1 cellular context compared by ENCODE assay signal in the genomic region with DNA sequence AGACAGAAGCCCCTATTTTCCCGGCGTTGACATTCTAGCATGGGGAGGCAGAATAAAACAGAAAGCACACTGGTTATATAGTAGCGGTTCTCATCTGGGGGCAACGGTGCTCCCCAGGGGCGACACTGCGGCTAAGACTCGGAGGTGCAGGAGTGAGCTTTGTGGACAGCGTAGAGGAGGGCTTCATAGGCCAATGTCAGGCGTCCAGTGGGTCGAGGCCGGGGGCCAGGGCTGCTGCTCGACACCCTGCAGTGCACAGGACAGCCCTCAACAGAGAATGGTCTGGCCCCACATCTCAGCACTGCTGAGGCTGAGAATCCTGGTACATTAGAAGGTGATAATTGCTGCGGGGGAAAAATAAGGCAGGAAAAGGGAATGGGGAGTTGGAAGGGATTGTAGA.
TF ChIP-seq lines count a peak whose summit lies in the region.

No MANE protein-coding gene starts in this region.

TF ChIP-seq in GM12878, 131 proteins besides CTCF, POLR2A, EP300 and RAD21:
- TF ChIP-seq CBFB (IDR thresholded peaks at IDR 0.05; ENCODE audit: low read depth), result no peak
- TF ChIP-seq STAT1 (conservative IDR thresholded peaks at IDR 0.05), result no peak
- TF ChIP-seq, protein P1, sequence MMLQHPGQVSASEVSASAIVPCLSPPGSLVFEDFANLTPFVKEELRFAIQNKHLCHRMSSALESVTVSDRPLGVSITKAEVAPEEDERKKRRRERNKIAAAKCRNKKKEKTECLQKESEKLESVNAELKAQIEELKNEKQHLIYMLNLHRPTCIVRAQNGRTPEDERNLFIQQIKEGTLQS (IDR thresholded peaks at IDR 0.05; ENCODE audit: borderline replicate concordance, extremely low read depth, low read depth, low read length), result no peak
